Comparison of ENCODE assay signal across 19 cellular contexts in genomic region chr3:52614689-52615088, GRCh38.
"Had no signal": no experiment of that assay in that cellular context is flagged by ENCODE, and none has a peak within 500 bp of the region (broad histone marks: within the 10 kb centered on the region; RNA-seq: fewer than 3 reads in every experiment).

No MANE protein-coding gene starts in this region.

- FAIRE-seq: colon, urothelium cell line had no signal

- H3K4me3 Mint-ChIP-seq: activated CD8-positive, alpha-beta T cell treated with anti-CD3 and anti-CD28 coated beads, Interleukin-2, amount 10 ng/mL, durations not matched to agents 7 days and 5 days; activated naive CD8-positive, alpha-beta T cell; nephron had no signal

- H3K27ac ChIP-seq: prostate gland, right lobe of liver, stomach, testis had no signal

- H3K36me3 ChIP-seq: prostate gland had no signal

- H3K4me1 ChIP-seq: prostate gland, right lobe of liver, stomach, testis had no signal

- H3K9me3 Mint-ChIP-seq: nephron had no signal

- H3K4me1 Mint-ChIP-seq: nephron had no signal

- H3K27me3 Mint-ChIP-seq: activated naive CD8-positive, alpha-beta T cell had no signal

- ATAC-seq: activated CD8-positive, alpha-beta T cell treated with anti-CD3 and anti-CD28 coated beads, Interleukin-2, amount 10 ng/mL, durations not matched to agents 7 days and 5 days; right lobe of liver had no signal

- H3K4me3 ChIP-seq: prostate gland, right lobe of liver, stomach, testis had no signal

- H3K9me3 ChIP-seq: prostate gland, right lobe of liver, stomach, testis had no signal

- H3K27ac Mint-ChIP-seq: activated CD8-positive, alpha-beta T cell treated with anti-CD3 and anti-CD28 coated beads, Interleukin-2, amount 10 ng/mL, durations not matched to agents 7 days and 5 days; activated naive CD8-positive, alpha-beta T cell; nephron had no signal

- DNase-seq: activated CD4-positive, alpha-beta T cell treated with anti-CD3 and anti-CD28 coated beads for 4 hours; activated CD8-positive, alpha-beta memory T cell treated with anti-CD3 and anti-CD28 coated beads, Interleukin-2, amount 50 U/mL, for 4 hours; activated CD8-positive, alpha-beta T cell treated with anti-CD3 and anti-CD28 coated beads, Interleukin-2, amount 10 ng/mL, durations not matched to agents 7 days and 5 days; activated gamma-delta T cell; activated T-cell treated with anti-CD3 and anti-CD28 coated beads, Interleukin-2, amount 50 U/mL, for 48 hours; aorta; erythroblast; glutamatergic neuron; hypothalamus; kidney glomerular epithelial cell; right lobe of liver; stomach; T-helper 2 cell; testis had no signal

- H3K27me3 ChIP-seq: right lobe of liver, stomach, testis had no signal
